Comparison of ENCODE assay signal across 15 cellular contexts in genomic region chr18:63241317-63241712, GRCh38.
A peak's percentile ranks its signal among the peaks of the same experiment; 100 is the strongest.
DNase-seq lines count a peak whose midpoint lies in the region; ATAC-seq and TF ChIP-seq lines count a peak whose summit lies in the region.
"Had no signal": no experiment of that assay in that cellular context is flagged by ENCODE, and none has a peak within 500 bp of the region (broad histone marks: within the 10 kb centered on the region; RNA-seq: fewer than 3 reads in every experiment).

No MANE protein-coding gene starts in this region.

- peak overlapping the region; percentile 73 for H3K27ac Mint-ChIP-seq in activated naive CD8-positive, alpha-beta T cell
- no peak overlapping the region for H3K27ac Mint-ChIP-seq in activated naive CD8-positive, alpha-beta T cell treated with anti-CD3 and anti-CD28 coated beads for 36 hours
- peak overlapping the region; percentile 24 for H3K27ac Mint-ChIP-seq in activated naive CD8-positive, alpha-beta T cell treated with anti-CD3 and anti-CD28 coated beads, Interleukin-2, amount 50 U/mL, for 24 hours
- H3K27ac Mint-ChIP-seq in nephron progenitor cell = peak overlapping the region; percentile 15
- H3K27ac Mint-ChIP-seq: B cell, HFFc6 had no signal

- H3K36me3 Mint-ChIP-seq in activated naive CD8-positive, alpha-beta T cell = peaks cover 27% of the 10 kb centered on the region
- peaks cover 88% of the 10 kb centered on the region for H3K36me3 Mint-ChIP-seq in activated naive CD8-positive, alpha-beta T cell treated with anti-CD3 and anti-CD28 coated beads for 36 hours
- H3K36me3 Mint-ChIP-seq in activated naive CD8-positive, alpha-beta T cell treated with anti-CD3 and anti-CD28 coated beads, Interleukin-2, amount 50 U/mL, for 24 hours (ENCODE audit: low read depth) = peaks cover 56% of the 10 kb centered on the region
- H3K36me3 Mint-ChIP-seq in nephron progenitor cell (ENCODE audit: low read depth) = peaks cover 30% of the 10 kb centered on the region

- H3K9me3 ChIP-seq in uterus (no peaks in the 10 kb centered on the region), tibial artery (no peaks in the 10 kb centered on the region)

- H3K36me3 ChIP-seq in uterus = no peaks in the 10 kb centered on the region
- no peaks in the 10 kb centered on the region for H3K36me3 ChIP-seq in tibial artery

- H3K27me3 ChIP-seq in uterus (no peaks in the 10 kb centered on the region), tibial artery (no peaks in the 10 kb centered on the region)

- H3K9me3 Mint-ChIP-seq in activated naive CD8-positive, alpha-beta T cell (ENCODE audit: low read depth) = no peaks in the 10 kb centered on the region
- H3K9me3 Mint-ChIP-seq in activated naive CD8-positive, alpha-beta T cell treated with anti-CD3 and anti-CD28 coated beads for 36 hours = peaks cover 6% of the 10 kb centered on the region
- H3K9me3 Mint-ChIP-seq in activated naive CD8-positive, alpha-beta T cell treated with anti-CD3 and anti-CD28 coated beads, Interleukin-2, amount 50 U/mL, for 24 hours = peaks cover 6% of the 10 kb centered on the region
- H3K9me3 Mint-ChIP-seq in nephron progenitor cell = peaks cover 5% of the 10 kb centered on the region
- H3K9me3 Mint-ChIP-seq: HFFc6 had no signal

- no peak for DNase-seq in activated naive CD8-positive, alpha-beta T cell treated with anti-CD3 and anti-CD28 coated beads for 36 hours
- no peak for DNase-seq in activated naive CD8-positive, alpha-beta T cell treated with anti-CD3 and anti-CD28 coated beads, Interleukin-2, amount 50 U/mL, for 24 hours
- DNase-seq in nephron progenitor cell = no peak
- DNase-seq in uterus = no peak
- DNase-seq in tibial artery = no peak
- DNase-seq: CD8-positive, alpha-beta memory T cell; HFFc6; MM.1S; NCI-H1105; NCI-H1694 treated with DMSO at 0.1 percent for 48 hours; PC-3 had no signal

- ATAC-seq in activated naive CD8-positive, alpha-beta T cell treated with anti-CD3 and anti-CD28 coated beads, Interleukin-2, amount 50 U/mL, for 24 hours = no peak
- no peak for ATAC-seq in HG03521 (IDR thresholded peaks at IDR 0.05; ENCODE audit: unreplicated experiment)
- no peak for ATAC-seq in HG03342 (IDR thresholded peaks at IDR 0.05; ENCODE audit: unreplicated experiment)
- ATAC-seq: PC-3 had no signal

- H3K4me1 ChIP-seq in uterus = peaks cover 0 to 4% of the 10 kb centered on the region in 2 donors
- H3K4me1 ChIP-seq in tibial artery = peaks cover 0 to 38% (median 27%) of the 10 kb centered on the region in 4 donors

- H3K27ac ChIP-seq in uterus = peak overlapping the region; percentile 90 to 93
- H3K27ac ChIP-seq in tibial artery = no peak overlapping the region

- no peak overlapping the region for H3K4me3 Mint-ChIP-seq in activated naive CD8-positive, alpha-beta T cell
- no peak overlapping the region for H3K4me3 Mint-ChIP-seq in activated naive CD8-positive, alpha-beta T cell treated with anti-CD3 and anti-CD28 coated beads for 36 hours
- H3K4me3 Mint-ChIP-seq in activated naive CD8-positive, alpha-beta T cell treated with anti-CD3 and anti-CD28 coated beads, Interleukin-2, amount 50 U/mL, for 24 hours = no peak overlapping the region
- H3K4me3 Mint-ChIP-seq in nephron progenitor cell = no peak overlapping the region
- H3K4me3 Mint-ChIP-seq: B cell; CD8-positive, alpha-beta memory T cell; HFFc6 had no signal

- no peak overlapping the region for H3K4me3 ChIP-seq in uterus
- no peak overlapping the region for H3K4me3 ChIP-seq in tibial artery

- intact Hi-C loops in uterus (cut with DNase I; ENCODE audit: low total_unique reads) = loop anchor here (10.0 kb wide), 1 partner anchor 73 kb away; the partner anchor contains the start of gene BCL2
- intact Hi-C loops in tibial artery (cut with DNase I; ENCODE audit: low total_unique reads) = no loop called here

- no peak for TF ChIP-seq POLR2A in uterus (IDR thresholded peaks at IDR 0.05)

- H3K27me3 Mint-ChIP-seq in activated naive CD8-positive, alpha-beta T cell = no peaks in the 10 kb centered on the region
- H3K27me3 Mint-ChIP-seq in activated naive CD8-positive, alpha-beta T cell treated with anti-CD3 and anti-CD28 coated beads for 36 hours = no peaks in the 10 kb centered on the region
- H3K27me3 Mint-ChIP-seq in activated naive CD8-positive, alpha-beta T cell treated with anti-CD3 and anti-CD28 coated beads, Interleukin-2, amount 50 U/mL, for 24 hours = no peaks in the 10 kb centered on the region
- peaks cover 2% of the 10 kb centered on the region for H3K27me3 Mint-ChIP-seq in nephron progenitor cell (ENCODE audit: low read depth, poor library complexity)
- H3K27me3 Mint-ChIP-seq: B cell had no signal

- no peak for TF ChIP-seq CTCF in nephron progenitor cell (IDR thresholded peaks at IDR 0.05)
- no peak for TF ChIP-seq CTCF in uterus (IDR thresholded peaks at IDR 0.05)
- TF ChIP-seq CTCF in tibial artery (IDR thresholded peaks at IDR 0.05) = no peak

- peaks cover 77% of the 10 kb centered on the region for H3K4me1 Mint-ChIP-seq in activated naive CD8-positive, alpha-beta T cell (ENCODE audit: low read depth)
- H3K4me1 Mint-ChIP-seq in activated naive CD8-positive, alpha-beta T cell treated with anti-CD3 and anti-CD28 coated beads for 36 hours = peaks cover 44% of the 10 kb centered on the region
- H3K4me1 Mint-ChIP-seq in activated naive CD8-positive, alpha-beta T cell treated with anti-CD3 and anti-CD28 coated beads, Interleukin-2, amount 50 U/mL, for 24 hours = peaks cover 45% of the 10 kb centered on the region
- peaks cover 54% of the 10 kb centered on the region for H3K4me1 Mint-ChIP-seq in nephron progenitor cell

Comparison
In these comparisons a context has a peak if more than half of its experiments do, and no peak if none do; other contexts are left out.
1. H3K27ac ChIP-seq: peak in uterus (2 of 2); none in tibial artery (0 of 2).